ENCODE assay signal across 19 cellular contexts in the genomic region with DNA sequence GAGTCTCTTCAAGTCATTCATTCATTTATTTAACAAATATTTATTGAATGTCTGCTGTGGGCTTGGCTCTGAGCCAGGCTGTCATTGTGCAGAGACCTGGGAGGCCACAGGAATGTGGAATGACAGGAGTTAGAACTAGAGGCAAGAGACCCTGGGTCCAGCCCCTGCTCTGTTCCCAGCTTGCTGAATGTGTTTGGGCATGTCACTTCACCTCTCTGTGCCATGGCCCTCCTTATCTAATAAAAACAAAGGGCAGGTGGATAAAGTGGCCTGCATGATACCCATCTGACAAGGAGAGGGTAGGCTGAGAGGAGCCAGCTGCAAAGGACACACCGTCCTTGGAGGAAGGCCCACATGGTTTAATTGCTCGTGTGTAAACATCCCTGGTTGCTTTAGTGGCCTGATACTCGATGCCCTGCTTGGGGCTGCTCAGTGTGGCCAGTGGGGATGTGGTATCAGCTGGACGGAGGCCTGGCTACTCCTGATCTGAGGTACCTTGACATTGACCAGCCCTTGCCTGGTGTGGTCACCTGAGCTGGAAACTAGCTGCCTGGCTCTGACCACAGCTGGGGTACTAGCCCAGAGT.
DNase-seq lines count a peak whose midpoint lies in the region; ATAC-seq, FAIRE-seq and TF ChIP-seq lines count a peak whose summit lies in the region.
"Had no signal": no experiment of that assay in that cellular context is flagged by ENCODE, and none has a peak within 500 bp of the region (broad histone marks: within the 10 kb centered on the region; RNA-seq: fewer than 3 reads in every experiment).

No MANE protein-coding gene starts in this region.

- peak; percentile 64 for FAIRE-seq in bronchial epithelial cell (lab: Jason Lieb, UNC)
- FAIRE-seq in GM12891 (lab: Jason Lieb, UNC): no peak
- FAIRE-seq: GM19239, H54 had no signal

- no peak for TF ChIP-seq POLR2A in GM12891 (IDR thresholded peaks at IDR 0.05; ENCODE audit: low read depth, low read length)

- no peak for ATAC-seq in GM21390 (IDR thresholded peaks at IDR 0.05; ENCODE audit: unreplicated experiment)
- ATAC-seq: effector memory CD8-positive, alpha-beta T cell had no signal

- no peaks in the 10 kb centered on the region for H3K27me3 Mint-ChIP-seq in progenitor cell of endocrine pancreas
- H3K27me3 Mint-ChIP-seq: IgD-negative memory B cell had no signal

- H3K27ac Mint-ChIP-seq in progenitor cell of endocrine pancreas: peak overlapping the region; percentile 56
- H3K27ac Mint-ChIP-seq: effector memory CD8-positive, alpha-beta T cell; IgD-negative memory B cell had no signal

- DNase-seq in ELF-1 (ENCODE audit: low read depth, low spot score): peak; percentile 53
- peak; percentile 2 for DNase-seq in NCI-H2196 treated with DMSO at 0.1 percent for 48 hours (lab: John Stamatoyannopoulos, UW; ENCODE audit: unreplicated experiment)
- DNase-seq in bronchial epithelial cell (ENCODE audit: low read depth): peak; percentile 63
- DNase-seq in progenitor cell of endocrine pancreas (ENCODE audit: low spot score, unreplicated experiment): no peak
- DNase-seq in T1000 (lab: John Stamatoyannopoulos, UW): no peak
- no peak for DNase-seq in GM12891 (ENCODE audit: insufficient read length, low spot score)
- no peak for DNase-seq in putamen (ENCODE audit: low spot score)
- DNase-seq: activated T-cell treated with anti-CD3 and anti-CD28 coated beads for 4 hours; adrenal gland; COR-L47; effector memory CD8-positive, alpha-beta T cell; mesenchymal stem cell; NCI-H2171; RPMI8226; WERI-Rb-1 had no signal

- no peaks in the 10 kb centered on the region for H3K36me3 Mint-ChIP-seq in progenitor cell of endocrine pancreas (ENCODE audit: insufficient read depth)
- H3K36me3 Mint-ChIP-seq: IgD-negative memory B cell had no signal

- H3K4me1 Mint-ChIP-seq in progenitor cell of endocrine pancreas (ENCODE audit: low read depth): peaks cover 11% of the 10 kb centered on the region
- H3K4me1 Mint-ChIP-seq: IgD-negative memory B cell had no signal

- no peaks in the 10 kb centered on the region for H3K36me3 ChIP-seq in bronchial epithelial cell (ENCODE audit: control insufficient read depth, insufficient read depth, low read length)
- H3K36me3 ChIP-seq: adrenal gland had no signal

- TF ChIP-seq CTCF in bronchial epithelial cell (IDR thresholded peaks at IDR 0.05; ENCODE audit: insufficient read depth, low read length, severe bottlenecking) (no peak), progenitor cell of endocrine pancreas (IDR thresholded peaks at IDR 0.05; ENCODE audit: unreplicated experiment) (no peak)

- no peak overlapping the region for H3K4me3 ChIP-seq in bronchial epithelial cell (ENCODE audit: low read depth, low read length)
- H3K4me3 ChIP-seq: adrenal gland had no signal

- no peaks in the 10 kb centered on the region for H3K9me3 Mint-ChIP-seq in progenitor cell of endocrine pancreas (ENCODE audit: low read depth)
- H3K9me3 Mint-ChIP-seq: effector memory CD8-positive, alpha-beta T cell; IgD-negative memory B cell had no signal

- peaks cover 15% of the 10 kb centered on the region for H3K27me3 ChIP-seq in bronchial epithelial cell (ENCODE audit: control insufficient read depth, insufficient read depth, low read length)
- H3K27me3 ChIP-seq: adrenal gland had no signal

- H3K4me3 Mint-ChIP-seq in progenitor cell of endocrine pancreas (ENCODE audit: low read depth): no peak overlapping the region
- H3K4me3 Mint-ChIP-seq: effector memory CD8-positive, alpha-beta T cell; IgD-negative memory B cell had no signal

TF ChIP-seq in GM12891, 5 proteins besides CTCF, POLR2A, EP300 and RAD21:
- TF ChIP-seq TAF1 (IDR thresholded peaks at IDR 0.05; ENCODE audit: low read depth, low read length): no peak
- no peak for TF ChIP-seq POU2F2 (IDR thresholded peaks at IDR 0.05; ENCODE audit: low read depth, low read length)
- no peak for TF ChIP-seq SPI1 (IDR thresholded peaks at IDR 0.05; ENCODE audit: low read depth, low read length)
- TF ChIP-seq PAX5 (IDR thresholded peaks at IDR 0.05; ENCODE audit: insufficient read depth, low read length, severe bottlenecking): no peak
- no peak for TF ChIP-seq POLR2AphosphoS5 (IDR thresholded peaks at IDR 0.05; ENCODE audit: low read depth, low read length)

Comparison
In these comparisons a context has a peak if more than half of its experiments do, and no peak if none do; other contexts are left out.
1. DNase-seq: peak in ELF-1 (single experiment), NCI-H2196 treated with DMSO at 0.1 percent for 48 hours (single experiment) and bronchial epithelial cell (single experiment); none in progenitor cell of endocrine pancreas (single experiment), T1000 (single experiment), GM12891 (single experiment) and putamen (single experiment).